In the genomic region with DNA sequence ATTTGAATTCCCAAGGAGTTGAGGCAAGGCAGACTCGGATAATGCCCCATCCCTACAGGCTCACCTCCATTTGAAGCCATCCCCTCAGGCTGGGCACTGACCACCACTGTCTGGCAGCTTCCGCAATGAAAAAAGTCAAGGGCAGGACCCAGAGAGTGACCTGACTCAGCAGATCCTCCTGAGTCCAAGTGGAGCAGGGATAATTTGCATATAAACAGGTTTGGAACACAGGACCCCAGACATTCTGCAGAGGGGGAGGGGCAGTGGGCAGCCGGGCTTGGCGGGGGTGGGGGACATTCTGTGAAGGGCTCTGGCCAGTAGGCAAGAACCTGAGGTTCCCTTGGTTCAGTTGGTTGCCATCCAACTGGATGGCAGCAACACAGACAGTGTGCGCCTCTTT, we compare ENCODE assay signal across 9 cellular contexts. TPM values are rescaled to one million over a fixed set of nuclear protein-coding genes. Genes with fewer than 3 reads are reported as not detected.
"Had no signal": no experiment of that assay in that cellular context is flagged by ENCODE, and none has a peak within 500 bp of the region (broad histone marks: within the 10 kb centered on the region; RNA-seq: fewer than 3 reads in every experiment).

TSS of gene NUTM2F (minus strand) at position 101 of the 400 bp plus-strand sequence. CDS start at position 80, 21 bp downstream.

RNA-seq across cellular contexts. Expression of gene NUTM2F, which starts in this region (rescaled TPM):
- total RNA-seq: PC-3, Peyer's patch, Right ventricle myocardium inferior, Right ventricle myocardium superior, RPMI7951, SJCRH30, SJSA1, SK-MEL-5 had no signal
- polyA plus RNA-seq: SK-N-SH had no signal
